Comparison of ENCODE assay signal across 8 cellular contexts in the genomic region with DNA sequence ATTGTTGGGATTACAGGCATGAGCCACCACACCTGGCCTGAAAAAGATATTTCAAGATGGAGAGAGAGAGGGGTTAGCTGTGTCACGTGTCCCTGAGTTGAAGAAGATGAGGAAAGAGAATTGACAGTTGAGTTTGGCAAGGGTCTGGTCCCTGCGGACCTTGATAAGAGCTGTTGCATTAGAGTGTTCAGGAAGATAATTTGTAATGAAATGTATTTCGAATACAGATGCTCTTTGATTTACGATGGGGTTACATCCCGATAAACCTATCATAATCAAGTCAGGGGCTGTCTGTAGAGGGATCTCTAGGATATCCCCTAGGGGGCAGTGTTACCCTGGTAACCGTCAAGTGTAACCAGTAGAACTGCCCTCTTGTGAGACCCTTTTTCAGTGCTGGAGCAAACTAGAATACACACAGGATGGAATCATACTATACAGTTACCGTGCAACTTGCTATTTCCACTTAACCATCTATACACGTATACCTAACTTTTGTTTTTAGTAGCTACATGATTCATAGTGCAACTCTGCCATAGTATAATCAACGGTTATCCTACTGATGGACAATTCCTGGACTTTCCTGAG. TPM values are rescaled to one million over a fixed set of nuclear protein-coding genes. Genes with fewer than 3 reads are reported as not detected.
DNase-seq lines count a peak whose midpoint lies in the region; ATAC-seq, FAIRE-seq and TF ChIP-seq lines count a peak whose summit lies in the region.

No MANE protein-coding gene starts in this region.

- no peak for FAIRE-seq in bronchial epithelial cell (lab: Jason Lieb, UNC)

- H3K27me3 ChIP-seq in bronchial epithelial cell (ENCODE audit: control insufficient read depth, insufficient read depth, low read length) = no peaks in the 10 kb centered on the region

- H3K36me3 ChIP-seq in bronchial epithelial cell (ENCODE audit: control insufficient read depth, insufficient read depth, low read length) = peaks cover 4% of the 10 kb centered on the region

- TF ChIP-seq CTCF in bronchial epithelial cell (IDR thresholded peaks at IDR 0.05; ENCODE audit: insufficient read depth, low read length, severe bottlenecking) = peak; percentile 57

- ATAC-seq in GM21786 (IDR thresholded peaks at IDR 0.05; ENCODE audit: unreplicated experiment) = no peak

- H3K4me3 ChIP-seq in bronchial epithelial cell (ENCODE audit: low read depth, low read length) = no peak overlapping the region

- peak; percentile 83 for DNase-seq in COLO829 (ENCODE audit: low spot score)
- DNase-seq in GM19240 (ENCODE audit: insufficient read length, low spot score) = peak; percentile 45
- peak; percentile 76 for DNase-seq in NCI-H1105 treated with DMSO at 0.1 percent for 48 hours (lab: John Stamatoyannopoulos, UW)
- DNase-seq in T-helper 1 cell = peak in 4 of 5 donors; percentile 35 to 82 (median 42)
- peak; percentile 67 for DNase-seq in bronchial epithelial cell (ENCODE audit: low read depth)
- peak; percentile 74 for DNase-seq in kidney tubule cell (ENCODE audit: low spot score)
- DNase-seq in stimulated activated CD8-positive, alpha-beta memory T cell treated with anti-CD3 and anti-CD28 coated beads, Interleukin-15, amount 100 ng/mL, for 48 hours (ENCODE audit: low read depth in 2 of 2) = peak; percentile 50 to 56

RNA-seq across cellular contexts. Expression of a gene that starts 1.5 kb away (rescaled TPM):
- total RNA-seq in bronchial epithelial cell = 20.3 and 30.7 TPM in 2 replicates

RNA-seq across cellular contexts. Expression of a gene that starts 16.9 kb away (rescaled TPM):
- 24.5 and 26.2 TPM in 2 replicates for total RNA-seq in bronchial epithelial cell

RNA-seq across cellular contexts. Expression of a gene that starts 21.8 kb away (rescaled TPM):
- total RNA-seq in bronchial epithelial cell = not detected in 2 replicates

RNA-seq across cellular contexts. Expression of a gene that starts 31.6 kb away (rescaled TPM):
- total RNA-seq in bronchial epithelial cell = 27.7 and 57.4 TPM in 2 replicates

RNA-seq across cellular contexts. Expression of a gene that starts 36.8 kb away (rescaled TPM):
- total RNA-seq in bronchial epithelial cell = 23.9 and 24.5 TPM in 2 replicates
